In the genomic region with DNA sequence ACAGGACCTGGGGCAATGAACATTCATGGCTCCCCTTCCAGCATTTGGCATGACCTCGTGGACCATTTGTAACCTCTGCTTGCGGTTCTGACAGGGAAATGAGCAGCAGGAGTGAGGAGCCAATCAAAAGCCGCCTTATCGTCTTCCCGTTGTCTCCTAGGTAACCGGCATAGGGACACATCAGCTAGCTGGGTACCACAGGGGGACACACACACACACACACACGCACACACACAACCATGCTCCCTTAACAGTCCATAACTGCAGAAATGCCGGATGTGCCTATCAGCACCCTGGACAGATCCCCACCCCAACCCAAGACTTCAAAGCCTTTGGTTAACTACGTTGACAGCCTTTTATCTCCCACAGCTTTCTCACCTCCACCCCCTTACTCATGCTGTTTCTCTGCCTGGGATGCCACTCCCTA, we compare ENCODE assay signal across 9 cellular contexts. TPM values are rescaled to one million over a fixed set of nuclear protein-coding genes. Genes with fewer than 3 reads are reported as not detected.
DNase-seq lines count a peak whose midpoint lies in the region; ATAC-seq and TF ChIP-seq lines count a peak whose summit lies in the region.
"Had no signal": no experiment of that assay in that cellular context is flagged by ENCODE, and none has a peak within 500 bp of the region (broad histone marks: within the 10 kb centered on the region; RNA-seq: fewer than 3 reads in every experiment).

No MANE protein-coding gene starts in this region.

- DNase-seq in AG08396 (ENCODE audit: low spot score): peak; percentile 73
- peak; percentile 28 for DNase-seq in KBM-7
- DNase-seq in activated CD4-positive, alpha-beta T cell treated with anti-CD3 and anti-CD28 coated beads, Interleukin-2, amount 50 U/mL, for 48 hours: peak; percentile 53 to 59
- DNase-seq in epithelial cell of esophagus (ENCODE audit: low read depth): peak; percentile 65
- peak; percentile 55 for DNase-seq in stimulated activated CD4-positive, alpha-beta T cell treated with anti-CD3 and anti-CD28 coated beads, Interleukin-1b, Interleukin-23, amount 100 ng/mL, for 48 hours
- DNase-seq in mucosa of gallbladder (ENCODE audit: low spot score): no peak
- DNase-seq: activated B cell treated with CpG ODN at 0.5 μM for 24 hours had no signal

- no peak overlapping the region for H3K4me3 ChIP-seq in epithelial cell of esophagus (ENCODE audit: low read length)

- no peak for TF ChIP-seq CTCF in epithelial cell of esophagus (IDR thresholded peaks at IDR 0.05; ENCODE audit: insufficient read depth, low read depth, low read length, missing control alignments)

- ATAC-seq in GM19351 (IDR thresholded peaks at IDR 0.05; ENCODE audit: unreplicated experiment) (no peak), GM18907 (IDR thresholded peaks at IDR 0.05; ENCODE audit: unreplicated experiment) (no peak)

- in situ Hi-C loops in KBM-7 (cut with MboI; ENCODE audit: low pct_unique_long_range_greater_than_20kb, low sequenced_read_pairs): no loop called here

RNA-seq across cellular contexts. Expression of gene CCDC174, which starts 53.4 kb away (rescaled TPM):
- 19.7 TPM for total RNA-seq in mucosa of gallbladder

RNA-seq across cellular contexts. Expression of gene GRIP2, which starts 58.0 kb away (rescaled TPM):
- total RNA-seq in mucosa of gallbladder: 2.1 TPM
- total RNA-seq: activated B cell treated with CpG ODN at 0.5 μM for 24 hours had no signal
